ENCODE assay signal across 18 cellular contexts in genomic region chr5:40826778-40827478, GRCh38. TPM values are rescaled to one million over a fixed set of nuclear protein-coding genes. Genes with fewer than 3 reads are reported as not detected.
DNase-seq lines count a peak whose midpoint lies in the region; ATAC-seq and TF ChIP-seq lines count a peak whose summit lies in the region.
"Had no signal": no experiment of that assay in that cellular context is flagged by ENCODE, and none has a peak within 500 bp of the region (broad histone marks: within the 10 kb centered on the region; RNA-seq: fewer than 3 reads in every experiment).

No MANE protein-coding gene starts in this region.

- no peaks in the 10 kb centered on the region for H3K27me3 Mint-ChIP-seq in activated CD4-positive, alpha-beta T cell treated with anti-CD3 and anti-CD28 coated beads for 36 hours

- no peaks in the 10 kb centered on the region for H3K9me3 ChIP-seq in mesodermal cell (ENCODE audit: control insufficient read depth, low read length)
- no peaks in the 10 kb centered on the region for H3K9me3 ChIP-seq in transverse colon
- H3K9me3 ChIP-seq: neutrophil had no signal

- H3K36me3 ChIP-seq in mesodermal cell (ENCODE audit: control insufficient read depth, insufficient read depth, low read length), result peaks cover 71% of the 10 kb centered on the region
- peaks cover 0 to 46% (median 17%) of the 10 kb centered on the region in 4 donors for H3K36me3 ChIP-seq in transverse colon

- TF ChIP-seq CTCF in RWPE1 (conservative IDR thresholded peaks at IDR 0.05; ENCODE audit: low read depth) (no peak), transverse colon (IDR thresholded peaks at IDR 0.05) (no peak)

- no peaks in the 10 kb centered on the region for H3K9me3 Mint-ChIP-seq in activated CD4-positive, alpha-beta T cell treated with anti-CD3 and anti-CD28 coated beads for 36 hours (ENCODE audit: low read depth)
- H3K9me3 Mint-ChIP-seq: CD8-positive, alpha-beta memory T cell had no signal

- TF ChIP-seq POLR2A in transverse colon (IDR thresholded peaks at IDR 0.05), result no peak

- ATAC-seq in activated CD4-positive, alpha-beta T cell treated with anti-CD3 and anti-CD28 coated beads for 36 hours, result no peak
- ATAC-seq: sciatic nerve had no signal

- H3K36me3 Mint-ChIP-seq in activated CD4-positive, alpha-beta T cell treated with anti-CD3 and anti-CD28 coated beads for 36 hours (ENCODE audit: low read depth), result peaks cover 59% of the 10 kb centered on the region

- H3K27ac ChIP-seq in RWPE1, result peak overlapping the region; percentile 41
- H3K27ac ChIP-seq in mesodermal cell (ENCODE audit: low read depth, low read length, severe bottlenecking), result peak overlapping the region; percentile 33
- no peak overlapping the region for H3K27ac ChIP-seq in transverse colon
- H3K27ac ChIP-seq: epithelial cell of prostate, neutrophil had no signal

- WGBS in mesodermal cell (ENCODE audit: insufficient coverage in 2 of 2), 2 experiments, result 93 to 100% methylated on average over 4 to 5 of the region's 7 CpGs
- 84 to 90% methylated on average over 5 to 7 of the region's 7 CpGs for WGBS in transverse colon (ENCODE audit: low coverage in 1 of 2), 2 donors

- DNase-seq in activated CD4-positive, alpha-beta T cell treated with anti-CD3 and anti-CD28 coated beads for 36 hours, result no peak
- no peak for DNase-seq in activated CD4-positive, alpha-beta T cell treated with anti-CD3 and anti-CD28 coated beads for 1 hour
- DNase-seq in RWPE1 (ENCODE audit: low spot score) (no peak), transverse colon (no peak)
- no peak for DNase-seq in stimulated activated naive CD4-positive, alpha-beta T cell (lab: John Stamatoyannopoulos, UW)
- DNase-seq: activated T-cell treated with anti-CD3 and anti-CD28 coated beads, Interleukin-2, amount 50 U/mL, for 48 hours; amniotic stem cell; CD8-positive, alpha-beta memory T cell; MM.1S; NCI-H2029; NCI-H524 treated with DMSO at 0.1 percent for 48 hours; stimulated activated CD4-positive, alpha-beta T cell treated with anti-CD3 and anti-CD28 coated beads, Interleukin-4, amount 100 ng/mL, for 24 hours; T-helper 1 cell had no signal

- H3K27ac Mint-ChIP-seq in activated CD4-positive, alpha-beta T cell treated with anti-CD3 and anti-CD28 coated beads for 36 hours, result peak overlapping the region; percentile 47

- in situ Hi-C loops in transverse colon (cut with MboI; ENCODE audit: low pct_ligation_motif_present in 1 of 4, low pct_unique_long_range_greater_than_20kb in 1 of 4, low sequenced_read_pairs in 3 of 4), result no loop called here

- H3K4me1 ChIP-seq in mesodermal cell (ENCODE audit: control insufficient read depth, insufficient read depth, low read length, poor library complexity, severe bottlenecking) (peaks cover 10% of the 10 kb centered on the region), transverse colon (no peaks in the 10 kb centered on the region)

- POLR2A ChIA-PET in activated CD4-positive, alpha-beta T cell treated with anti-CD3 and anti-CD28 coated beads for 36 hours (lab: Charles Lee), result no interaction called here
- POLR2A ChIA-PET in RWPE1 (lab: Yijun Ruan, JAX; ENCODE audit: low non-redundant PET), result no interaction called here

- CTCF ChIA-PET in activated CD4-positive, alpha-beta T cell treated with anti-CD3 and anti-CD28 coated beads for 36 hours (lab: Charles Lee), result no interaction called here
- CTCF ChIA-PET in RWPE1 (lab: Yijun Ruan, JAX), result no interaction called here

- TF ChIP-seq EP300 in transverse colon (IDR thresholded peaks at IDR 0.05; ENCODE audit: low read depth), result no peak

- H3K27me3 ChIP-seq in transverse colon, result no peaks in the 10 kb centered on the region
- H3K27me3 ChIP-seq: neutrophil had no signal

- H3K4me3 ChIP-seq in mesodermal cell (ENCODE audit: extremely low read depth, insufficient read depth, low read length, poor library complexity, severe bottlenecking) (no peak overlapping the region), transverse colon (no peak overlapping the region)

- H3K4me3 Mint-ChIP-seq in activated CD4-positive, alpha-beta T cell treated with anti-CD3 and anti-CD28 coated beads for 36 hours, result no peak overlapping the region

- intact Hi-C loops in activated CD4-positive, alpha-beta T cell treated with anti-CD3 and anti-CD28 coated beads for 36 hours (cut with DNase I, micrococcal nuclease), result no loop called here
- intact Hi-C loops in transverse colon (cut with DNase I; ENCODE audit: low total_unique reads), result no loop called here

- H3K4me1 Mint-ChIP-seq in activated CD4-positive, alpha-beta T cell treated with anti-CD3 and anti-CD28 coated beads for 36 hours, result peaks cover 36% of the 10 kb centered on the region

RNA-seq across cellular contexts. Expression of gene RPL37, which starts 8.1 kb away (rescaled TPM):
- 1,000 to 10,000 TPM; 1,915 to 1,951 TPM for total RNA-seq in activated CD4-positive, alpha-beta T cell treated with anti-CD3 and anti-CD28 coated beads for 36 hours
- 2,788 TPM for polyA plus RNA-seq in mesodermal cell (2013, experiment 1 of 2)
- 2,704 TPM for polyA plus RNA-seq in mesodermal cell (2013, experiment 2 of 2)
- total RNA-seq in transverse colon, result 100 to 1,000 TPM in 2 of 4 donors, 10 to 100 TPM in 2; 15.1 to 157 (median 90.5) TPM

RNA-seq across cellular contexts. Expression of gene CARD6, which starts 14.2 kb away (rescaled TPM):
- 1 to 10 TPM; 1.5 to 1.7 TPM for total RNA-seq in activated CD4-positive, alpha-beta T cell treated with anti-CD3 and anti-CD28 coated beads for 36 hours
- 0.66 TPM for polyA plus RNA-seq in mesodermal cell (2013, experiment 1 of 2)
- polyA plus RNA-seq in mesodermal cell (2013, experiment 2 of 2), result 0.46 TPM
- total RNA-seq in transverse colon, result 1 to 10 TPM in 3 of 4 donors, under 1 TPM in 1; 0.60 to 4.4 (median 3.0) TPM
- total RNA-seq: G401 had no signal

RNA-seq across cellular contexts. Expression of gene PRKAA1, which starts 28.8 kb away (rescaled TPM):
- 10 to 100 TPM; 46.9 to 63.9 TPM for total RNA-seq in activated CD4-positive, alpha-beta T cell treated with anti-CD3 and anti-CD28 coated beads for 36 hours
- 25.4 TPM for polyA plus RNA-seq in mesodermal cell (2013, experiment 1 of 2)
- polyA plus RNA-seq in mesodermal cell (2013, experiment 2 of 2), result 32.0 TPM
- total RNA-seq in transverse colon, result 100 to 1,000 TPM in 3 of 4 donors, 10 to 100 TPM in 1; 79.3 to 262 (median 112) TPM

Comparison
In these comparisons a context has a peak if more than half of its experiments do, and no peak if none do; other contexts are left out.
1. H3K27ac ChIP-seq: peak in RWPE1 (single experiment) and mesodermal cell (single experiment); none in transverse colon (0 of 4).
2. RNA of gene RPL37, which starts 8.1 kb away (total RNA-seq): 1,915 to 1,951 TPM in activated CD4-positive, alpha-beta T cell treated with anti-CD3 and anti-CD28 coated beads for 36 hours; 15.1 to 157 TPM in transverse colon; every median in the first group is over 10 times any median in the second.